1 cellular context compared by ENCODE assay signal in the genomic region with DNA sequence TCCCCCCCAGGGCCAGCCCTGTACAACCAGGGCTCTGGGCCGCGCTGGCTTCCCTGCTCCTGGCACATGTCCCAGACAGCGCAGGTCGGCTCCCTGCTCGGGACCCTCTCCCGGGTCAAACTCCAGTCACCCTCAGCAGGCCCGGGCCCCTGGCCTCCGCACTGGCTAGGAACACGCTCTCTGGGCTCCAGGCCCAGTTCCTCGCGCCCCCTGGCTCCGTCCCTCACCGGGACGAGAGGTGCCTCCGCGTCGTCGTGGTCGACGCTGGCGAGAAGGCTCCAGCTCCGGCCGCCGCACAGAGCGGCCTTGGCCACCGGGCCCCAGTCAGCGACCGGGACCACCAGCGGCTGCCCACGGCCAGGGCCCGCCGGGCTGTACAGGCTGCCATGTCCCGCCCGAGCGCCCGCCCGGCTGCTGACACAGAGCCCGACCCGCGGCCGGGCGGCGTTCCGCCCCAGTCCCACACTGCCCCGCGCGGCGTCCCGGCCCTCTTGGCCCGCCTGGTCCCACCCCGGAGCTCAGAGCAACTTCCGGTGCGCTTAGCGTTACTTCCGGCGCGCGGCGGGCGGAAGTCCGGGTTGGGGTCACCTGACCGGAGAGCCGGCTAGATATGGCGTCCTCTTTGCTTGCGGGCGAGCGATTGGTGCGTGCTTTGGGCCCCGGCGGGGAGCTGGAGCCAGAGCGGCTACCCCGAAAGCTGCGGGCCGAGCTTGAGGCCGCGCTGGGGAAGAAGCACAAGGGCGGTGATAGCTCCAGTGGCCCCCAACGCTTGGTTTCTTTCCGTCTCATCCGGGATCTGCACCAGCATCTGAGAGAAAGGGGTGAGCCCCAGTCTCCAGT.
A peak's percentile ranks its signal among the peaks of the same experiment; 100 is the strongest.
TF ChIP-seq lines count a peak whose summit lies in the region.

TSS of gene POLDIP2 (minus strand) at position 467 of the 840 bp plus-strand sequence. CDS start at position 388, 79 bp downstream.

TF ChIP-seq in K562, 482 proteins besides CTCF, POLR2A, EP300 and RAD21 (continued from another document and continues in another):
- TF ChIP-seq, protein P1, sequence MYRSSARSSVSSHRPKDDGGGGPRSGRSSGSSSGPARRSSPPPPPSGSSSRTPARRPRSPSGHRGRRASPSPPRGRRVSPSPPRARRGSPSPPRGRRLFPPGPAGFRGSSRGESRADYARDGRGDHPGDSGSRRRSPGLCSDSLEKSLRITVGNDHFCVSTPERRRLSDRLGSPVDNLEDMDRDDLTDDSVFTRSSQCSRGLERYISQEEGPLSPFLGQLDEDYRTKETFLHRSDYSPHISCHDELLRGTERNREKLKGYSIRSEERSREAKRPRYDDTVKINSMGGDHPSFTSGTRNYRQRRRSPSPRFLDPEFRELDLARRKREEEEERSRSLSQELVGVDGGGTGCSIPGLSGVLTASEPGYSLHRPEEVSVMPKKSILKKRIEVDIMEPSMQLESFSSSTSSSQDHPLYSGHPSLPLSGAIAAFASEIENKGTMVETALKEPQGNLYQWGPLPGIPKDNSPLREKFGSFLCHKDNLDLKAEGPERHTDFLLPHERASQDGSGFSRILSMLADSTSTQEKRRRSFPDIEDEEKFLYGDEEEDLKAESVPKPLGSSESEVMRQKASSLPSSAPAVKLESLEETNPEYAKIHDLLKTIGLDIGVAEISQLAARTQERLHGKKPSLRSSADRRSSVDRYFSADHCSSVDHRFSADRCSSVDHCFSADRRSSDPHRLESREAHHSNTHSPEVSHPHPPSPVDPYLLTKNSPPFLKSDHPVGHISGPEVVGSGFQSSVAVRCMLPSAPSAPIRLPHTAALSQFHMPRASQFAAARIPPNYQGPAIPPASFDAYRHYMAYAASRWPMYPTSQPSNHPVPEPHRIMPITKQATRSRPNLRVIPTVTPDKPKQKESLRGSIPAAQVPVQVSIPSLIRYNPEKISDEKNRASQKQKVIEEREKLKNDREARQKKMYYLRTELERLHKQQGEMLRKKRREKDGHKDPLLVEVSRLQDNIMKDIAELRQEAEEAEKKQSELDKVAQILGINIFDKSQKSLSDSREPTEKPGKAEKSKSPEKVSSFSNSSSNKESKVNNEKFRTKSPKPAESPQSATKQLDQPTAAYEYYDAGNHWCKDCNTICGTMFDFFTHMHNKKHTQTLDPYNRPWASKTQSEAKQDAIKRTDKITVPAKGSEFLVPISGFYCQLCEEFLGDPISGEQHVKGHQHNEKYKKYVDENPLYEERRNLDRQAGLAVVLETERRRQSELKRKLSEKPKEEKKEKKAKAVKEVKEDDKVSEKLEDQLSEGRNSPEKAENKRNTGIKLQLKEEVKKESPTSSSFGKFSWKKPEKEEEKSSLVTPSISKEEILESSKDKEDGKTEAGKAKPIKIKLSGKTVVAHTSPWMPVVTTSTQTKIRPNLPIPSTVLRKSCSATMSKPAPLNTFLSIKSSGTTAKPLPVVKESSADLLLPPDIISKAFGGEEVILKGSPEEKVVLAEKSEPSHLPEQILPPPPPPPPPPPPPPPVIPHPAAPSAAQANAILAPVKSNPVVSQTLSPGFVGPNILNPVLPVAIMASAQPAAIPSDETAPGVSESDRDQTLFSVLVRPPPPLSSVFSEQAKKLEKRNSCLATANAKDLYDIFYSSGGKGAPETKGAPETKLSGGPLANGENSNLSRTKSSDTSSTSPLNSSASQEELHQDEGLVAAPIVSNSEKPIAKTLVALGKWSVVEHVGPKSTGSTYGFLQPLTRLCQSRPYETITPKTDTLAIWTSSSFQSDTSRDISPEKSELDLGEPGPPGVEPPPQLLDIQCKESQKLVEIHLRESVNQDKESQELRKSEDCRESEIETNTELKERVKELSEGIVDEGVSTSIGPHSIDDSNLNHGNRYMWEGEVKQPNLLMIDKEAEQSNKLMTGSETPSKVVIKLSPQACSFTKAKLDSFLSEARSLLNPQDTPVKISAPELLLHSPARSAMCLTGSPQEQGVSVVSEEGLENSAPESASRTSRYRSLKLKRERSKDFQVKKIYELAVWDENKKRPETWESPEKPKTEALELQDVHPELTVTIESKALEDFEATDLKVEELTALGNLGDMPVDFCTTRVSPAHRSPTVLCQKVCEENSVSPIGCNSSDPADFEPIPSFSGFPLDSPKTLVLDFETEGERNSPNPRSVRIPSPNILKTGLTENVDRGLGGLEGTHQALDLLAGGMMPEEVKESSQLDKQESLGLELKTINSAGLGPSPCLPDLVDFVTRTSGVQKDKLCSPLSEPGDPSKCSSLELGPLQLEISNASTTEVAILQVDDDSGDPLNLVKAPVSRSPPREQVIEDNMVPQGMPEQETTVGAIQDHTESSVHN (IDR thresholded peaks at IDR 0.05; ENCODE audit: borderline replicate concordance in 1 of 2, low read depth in 1 of 2) = no peak
- no peak for TF ChIP-seq TCF3 (CRISPR knock-in tag; IDR thresholded peaks at IDR 0.05)
- peak; percentile 26; the same call in 1 of the 2 replicates for TF ChIP-seq ZNF592 (IDR thresholded peaks at IDR 0.05)
- no peak for TF ChIP-seq GTF2E2 (tag; IDR thresholded peaks at IDR 0.05)
- peak; percentile 91 to 97 (median 94); a peak in 5 of 6 replicates for TF ChIP-seq ZBTB11 (CRISPR knock-in tag; IDR thresholded peaks at IDR 0.05)
- peak; percentile 86 for TF ChIP-seq HCFC1 (IDR thresholded peaks at IDR 0.05; ENCODE audit: low read depth, low read length)
- no peak for TF ChIP-seq SAFB (IDR thresholded peaks at IDR 0.05; ENCODE audit: borderline replicate concordance, low read depth, low read length)
- peak; percentile 60 for TF ChIP-seq POLR2B (IDR thresholded peaks at IDR 0.05; ENCODE audit: low read depth, partially characterized antibody)
- peak; percentile 67 to 94 for TF ChIP-seq MNT (conservative IDR thresholded peaks at IDR 0.05)
- no peak for TF ChIP-seq SAFB2 (IDR thresholded peaks at IDR 0.05; ENCODE audit: borderline replicate concordance, low read depth, low read length, severe bottlenecking)
- no peak for TF ChIP-seq KDM2B (CRISPR knock-in tag; IDR thresholded peaks at IDR 0.05)
- no peak for TF ChIP-seq NFXL1 (CRISPR knock-in tag; IDR thresholded peaks at IDR 0.05)
- TF ChIP-seq, protein P2, sequence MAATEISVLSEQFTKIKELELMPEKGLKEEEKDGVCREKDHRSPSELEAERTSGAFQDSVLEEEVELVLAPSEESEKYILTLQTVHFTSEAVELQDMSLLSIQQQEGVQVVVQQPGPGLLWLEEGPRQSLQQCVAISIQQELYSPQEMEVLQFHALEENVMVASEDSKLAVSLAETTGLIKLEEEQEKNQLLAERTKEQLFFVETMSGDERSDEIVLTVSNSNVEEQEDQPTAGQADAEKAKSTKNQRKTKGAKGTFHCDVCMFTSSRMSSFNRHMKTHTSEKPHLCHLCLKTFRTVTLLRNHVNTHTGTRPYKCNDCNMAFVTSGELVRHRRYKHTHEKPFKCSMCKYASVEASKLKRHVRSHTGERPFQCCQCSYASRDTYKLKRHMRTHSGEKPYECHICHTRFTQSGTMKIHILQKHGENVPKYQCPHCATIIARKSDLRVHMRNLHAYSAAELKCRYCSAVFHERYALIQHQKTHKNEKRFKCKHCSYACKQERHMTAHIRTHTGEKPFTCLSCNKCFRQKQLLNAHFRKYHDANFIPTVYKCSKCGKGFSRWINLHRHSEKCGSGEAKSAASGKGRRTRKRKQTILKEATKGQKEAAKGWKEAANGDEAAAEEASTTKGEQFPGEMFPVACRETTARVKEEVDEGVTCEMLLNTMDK (IDR thresholded peaks at IDR 0.05; ENCODE audit: borderline replicate concordance, insufficient read depth, low read depth, low read length, poor library complexity, severe bottlenecking) = peak; percentile 2
- TF ChIP-seq, protein P3, sequence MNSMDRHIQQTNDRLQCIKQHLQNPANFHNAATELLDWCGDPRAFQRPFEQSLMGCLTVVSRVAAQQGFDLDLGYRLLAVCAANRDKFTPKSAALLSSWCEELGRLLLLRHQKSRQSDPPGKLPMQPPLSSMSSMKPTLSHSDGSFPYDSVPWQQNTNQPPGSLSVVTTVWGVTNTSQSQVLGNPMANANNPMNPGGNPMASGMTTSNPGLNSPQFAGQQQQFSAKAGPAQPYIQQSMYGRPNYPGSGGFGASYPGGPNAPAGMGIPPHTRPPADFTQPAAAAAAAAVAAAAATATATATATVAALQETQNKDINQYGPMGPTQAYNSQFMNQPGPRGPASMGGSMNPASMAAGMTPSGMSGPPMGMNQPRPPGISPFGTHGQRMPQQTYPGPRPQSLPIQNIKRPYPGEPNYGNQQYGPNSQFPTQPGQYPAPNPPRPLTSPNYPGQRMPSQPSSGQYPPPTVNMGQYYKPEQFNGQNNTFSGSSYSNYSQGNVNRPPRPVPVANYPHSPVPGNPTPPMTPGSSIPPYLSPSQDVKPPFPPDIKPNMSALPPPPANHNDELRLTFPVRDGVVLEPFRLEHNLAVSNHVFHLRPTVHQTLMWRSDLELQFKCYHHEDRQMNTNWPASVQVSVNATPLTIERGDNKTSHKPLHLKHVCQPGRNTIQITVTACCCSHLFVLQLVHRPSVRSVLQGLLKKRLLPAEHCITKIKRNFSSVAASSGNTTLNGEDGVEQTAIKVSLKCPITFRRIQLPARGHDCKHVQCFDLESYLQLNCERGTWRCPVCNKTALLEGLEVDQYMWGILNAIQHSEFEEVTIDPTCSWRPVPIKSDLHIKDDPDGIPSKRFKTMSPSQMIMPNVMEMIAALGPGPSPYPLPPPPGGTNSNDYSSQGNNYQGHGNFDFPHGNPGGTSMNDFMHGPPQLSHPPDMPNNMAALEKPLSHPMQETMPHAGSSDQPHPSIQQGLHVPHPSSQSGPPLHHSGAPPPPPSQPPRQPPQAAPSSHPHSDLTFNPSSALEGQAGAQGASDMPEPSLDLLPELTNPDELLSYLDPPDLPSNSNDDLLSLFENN (IDR thresholded peaks at IDR 0.05; ENCODE audit: low read depth in 2 of 2, low read length in 2 of 2) = no peak
- TF ChIP-seq FOS (IDR thresholded peaks at IDR 0.05; ENCODE audit: extremely low read depth, insufficient read length) = no peak
